In genomic region chr1:184724843-184725242, GRCh38 we compare ENCODE assay signal across 2 cellular contexts.
A peak's percentile ranks its signal among the peaks of the same experiment; 100 is the strongest.
TF ChIP-seq lines count a peak whose summit lies in the region.

No MANE protein-coding gene starts in this region.

TF ChIP-seq in GM12878, 131 proteins besides CTCF, POLR2A, EP300 and RAD21:
- TF ChIP-seq E4F1 (IDR thresholded peaks at IDR 0.05; ENCODE audit: borderline replicate concordance, partially characterized antibody) = no peak
- peak; percentile 78 for TF ChIP-seq ZBTB40 (IDR thresholded peaks at IDR 0.05; ENCODE audit: borderline replicate concordance)

TF ChIP-seq in HepG2, 621 proteins besides CTCF, POLR2A, EP300 and RAD21:
- no peak for TF ChIP-seq XBP1 (CRISPR knock-in tag; IDR thresholded peaks at IDR 0.05)
- TF ChIP-seq PPARG (CRISPR knock-in tag; conservative IDR thresholded peaks at IDR 0.05) = no peak
- peak; percentile 50 for TF ChIP-seq ZBTB40 (IDR thresholded peaks at IDR 0.05)
- TF ChIP-seq ZBTB40 (CRISPR knock-in tag; IDR thresholded peaks at IDR 0.05) = peak; percentile 97; the same call in 1 of the 2 replicates
- TF ChIP-seq ZNF709 (CRISPR knock-in tag; IDR thresholded peaks at IDR 0.05) = no peak
TF ChIP-seq in HepG2: peak in this region for 1.
